In genomic region chr12:62210422-62210821, GRCh38 we compare ENCODE assay signal across 8 cellular contexts. TPM values are rescaled to one million over a fixed set of nuclear protein-coding genes. Genes with fewer than 3 reads are reported as not detected.
DNase-seq lines count a peak whose midpoint lies in the region; ATAC-seq, FAIRE-seq and TF ChIP-seq lines count a peak whose summit lies in the region.

No MANE protein-coding gene starts in this region.

- no peaks in the 10 kb centered on the region for H3K36me3 Mint-ChIP-seq in astrocyte (ENCODE audit: low read depth, unreplicated experiment)

- H3K27me3 Mint-ChIP-seq in astrocyte (ENCODE audit: low read depth, unreplicated experiment) = no peaks in the 10 kb centered on the region

- H3K9ac ChIP-seq in PC-3 (ENCODE audit: low read length) (no peak overlapping the region), astrocyte (ENCODE audit: low read length) (no peak overlapping the region)

- H3K4me3 ChIP-seq in PC-3 (ENCODE audit: low read length) (no peak overlapping the region), astrocyte (ENCODE audit: insufficient read depth, low read depth, low read length) (no peak overlapping the region), kidney epithelial cell (ENCODE audit: low read depth, low read length) (no peak overlapping the region)

- no peaks in the 10 kb centered on the region for H4K20me1 ChIP-seq in PC-3 (ENCODE audit: low read length)
- no peaks in the 10 kb centered on the region for H4K20me1 ChIP-seq in astrocyte (ENCODE audit: insufficient read depth, low read length)

- POLR2A ChIA-PET in PC-3 (lab: Charles Lee; ENCODE audit: unreplicated experiment) = no interaction called here

- no peaks in the 10 kb centered on the region for H3K9me3 Mint-ChIP-seq in astrocyte (ENCODE audit: unreplicated experiment)

- H3K4me1 Mint-ChIP-seq in astrocyte (ENCODE audit: low read depth, unreplicated experiment) = no peaks in the 10 kb centered on the region

- DNase-seq in AG20443 (ENCODE audit: low spot score) (peak; percentile 58), GM13977 (ENCODE audit: low spot score) (peak; percentile 31), PC-3 (peak; percentile 69), astrocyte (ENCODE audit: low read depth) (peak; percentile 12), kidney epithelial cell (ENCODE audit: low read depth) (no peak), superior temporal gyrus (ENCODE audit: extremely low spot score) (peak; percentile 66)
- no peak for DNase-seq in NK-92 treated with Interleukin-12 subunit alpha and Interleukin-12 subunit beta, amount 100 ng/mL, for 24 hours (lab: John Stamatoyannopoulos, UW)

- no peak overlapping the region for H3K27ac ChIP-seq in PC-3 (ENCODE audit: low read length)
- H3K27ac ChIP-seq in astrocyte (ENCODE audit: low read depth, low read length) = no peak overlapping the region

- H3K9me3 ChIP-seq in PC-3 (ENCODE audit: low read length) (no peaks in the 10 kb centered on the region), astrocyte (ENCODE audit: insufficient read depth, low read depth, low read length) (no peaks in the 10 kb centered on the region)

- H2AFZ ChIP-seq in PC-3 (ENCODE audit: low read length) = 0 out of 2 replicates have a peak overlapping the region, but pooled peaks have one; percentile 4
- no peak overlapping the region for H2AFZ ChIP-seq in astrocyte (ENCODE audit: low read depth, low read length)

- no peak for FAIRE-seq in astrocyte (lab: Jason Lieb, UNC)

- intact Hi-C loops in PC-3 (cut with micrococcal nuclease) = no loop called here

- no peak overlapping the region for H3K27ac Mint-ChIP-seq in astrocyte (ENCODE audit: unreplicated experiment)

- peaks cover 6% of the 10 kb centered on the region for H3K27me3 ChIP-seq in PC-3 (ENCODE audit: low read length)
- no peaks in the 10 kb centered on the region for H3K27me3 ChIP-seq in astrocyte (ENCODE audit: insufficient read depth, low read length)
- no peaks in the 10 kb centered on the region for H3K27me3 ChIP-seq in kidney epithelial cell (ENCODE audit: control insufficient read depth, insufficient read depth, low read length)

- TF ChIP-seq CTCF in GM13977 (IDR thresholded peaks at IDR 0.05; ENCODE audit: extremely low read depth, insufficient read depth, missing control alignments) = peak; percentile 79
- peak; percentile 85 for TF ChIP-seq CTCF in PC-3 (conservative IDR thresholded peaks at IDR 0.05; ENCODE audit: low read depth, low read length)
- TF ChIP-seq CTCF in astrocyte (IDR thresholded peaks at IDR 0.05; ENCODE audit: insufficient read depth, low read depth, low read length) = peak; percentile 96
- peak; percentile 89 for TF ChIP-seq CTCF in kidney epithelial cell (IDR thresholded peaks at IDR 0.05; ENCODE audit: insufficient read depth, low read length, poor library complexity, severe bottlenecking)

- no TSS peak for BruUV-seq in PC-3 (replicated peaks; lab: Mats Ljungman, UMichigan)

- no peak overlapping the region for H3K4me3 Mint-ChIP-seq in astrocyte (ENCODE audit: unreplicated experiment)

- CTCF ChIA-PET in PC-3 (lab: Charles Lee) = interaction anchor here (0.6 to 0.8 kb wide), 3 partner anchors 17 to 783 kb away, joined by 3 read pairs; no protein-coding TSS in a partner anchor

- ATAC-seq in HG02973 (IDR thresholded peaks at IDR 0.05; ENCODE audit: unreplicated experiment) = peak; percentile 85
- peak; percentile 53 for ATAC-seq in PC-3

- H3K4me1 ChIP-seq in PC-3 (ENCODE audit: insufficient read depth, low read length) = no peaks in the 10 kb centered on the region
- no peaks in the 10 kb centered on the region for H3K4me1 ChIP-seq in astrocyte (ENCODE audit: insufficient read depth, low read length)

- H3K4me2 ChIP-seq in PC-3 (ENCODE audit: low read length) = peak overlapping the region; percentile 12
- no peak overlapping the region for H3K4me2 ChIP-seq in astrocyte (ENCODE audit: low read length)

- in situ Hi-C loops in GM13977 (cut with MboI; ENCODE audit: low pct_unique_long_range_greater_than_20kb, low sequenced_read_pairs, unreplicated experiment) = no loop called here

- H3K79me2 ChIP-seq in PC-3 (ENCODE audit: low read length) = no peaks in the 10 kb centered on the region
- no peaks in the 10 kb centered on the region for H3K79me2 ChIP-seq in astrocyte (ENCODE audit: insufficient read depth, low read length)

- H3F3A ChIP-seq in PC-3 (ENCODE audit: low read length, unreplicated experiment) = no peaks in the 10 kb centered on the region

- no peaks in the 10 kb centered on the region for H3K36me3 ChIP-seq in PC-3 (ENCODE audit: low read depth, low read length)
- H3K36me3 ChIP-seq in astrocyte (ENCODE audit: insufficient read depth, low read length) = no peaks in the 10 kb centered on the region
- no peaks in the 10 kb centered on the region for H3K36me3 ChIP-seq in kidney epithelial cell (ENCODE audit: control insufficient read depth, insufficient read depth, low read length)

- H3K9me2 ChIP-seq in PC-3 (replicated peaks; ENCODE audit: low read length) = no peaks in the 10 kb centered on the region

RNA-seq across cellular contexts. Expression of gene USP15, which starts 49.8 kb away (rescaled TPM):
- total RNA-seq in PC-3 (2014; rRNA removed) = 39.3 and 46.1 TPM in 2 replicates
- total RNA-seq in astrocyte = 68.5 and 81.9 TPM in 2 replicates
- 33.8 and 37.5 TPM in 2 replicates for total RNA-seq in kidney epithelial cell

Comparison
In these comparisons a context has a peak if more than half of its experiments do, and no peak if none do; other contexts are left out.
1. DNase-seq: peak in AG20443 (single experiment), GM13977 (single experiment), PC-3 (single experiment), astrocyte (single experiment) and superior temporal gyrus (single experiment); none in kidney epithelial cell (single experiment) and NK-92 treated with Interleukin-12 subunit alpha and Interleukin-12 subunit beta, amount 100 ng/mL, for 24 hours (single experiment).
2. Peak in every context shown above with its lines, with median percentiles within 50 percentile points of each other: CTCF ChIP-seq.